Comparison of ENCODE assay signal across 6 cellular contexts in genomic region chr20:25855451-25856156, GRCh38.
DNase-seq lines count a peak whose midpoint lies in the region; FAIRE-seq and TF ChIP-seq lines count a peak whose summit lies in the region.
"Not testable (repeated sequence)": the region's sequence is repeated elsewhere in the genome, so short reads cannot be mapped to it uniquely, and the experiment has no call there.

No MANE protein-coding gene starts in this region.

- not testable (repeated sequence) for H3K79me2 ChIP-seq in endothelial cell of umbilical vein (ENCODE audit: control insufficient read depth, insufficient read depth, low read length)

- POLR2A ChIA-PET in endothelial cell of umbilical vein (lab: Charles Lee), result not testable (repeated sequence)

- DNase-seq in HTR-8/SVneo (ENCODE audit: insufficient read length, low spot score); activated T-helper 1 cell treated with anti-CD3 and anti-CD28 coated beads, Interleukin-12 subunit alpha, Interleukin-12 subunit beta, Interleukin-2, Interleukin-4 antibody, amounts not matched to agents 30 ng/mL and 10 ng/mL and 1 ng/mL, durations not matched to agents 14 hours and 24 hours and 36 hours (ENCODE audit: low spot score); endothelial cell of umbilical vein (ENCODE audit: low read depth, low spot score); immature natural killer cell: not testable (repeated sequence)
- DNase-seq in mesenteric fat pad (ENCODE audit: low spot score) (peak; percentile 53), posterior vena cava (ENCODE audit: low spot score) (peak; percentile 65)

- not testable (repeated sequence) for H3K36me3 Mint-ChIP-seq in activated T-helper 1 cell treated with anti-CD3 and anti-CD28 coated beads, Interleukin-12 subunit alpha, Interleukin-12 subunit beta, Interleukin-2, Interleukin-4 antibody, amounts not matched to agents 30 ng/mL and 10 ng/mL and 1 ng/mL, durations not matched to agents 14 hours and 24 hours and 36 hours (ENCODE audit: low read depth); immature natural killer cell

- not testable (repeated sequence) for H3K4me3 ChIP-seq in endothelial cell of umbilical vein (replicated peaks in 1 of 3; ENCODE audit: insufficient read depth in 1 of 3, low read depth in 1 of 3, low read length in 3 of 3)

- dilution Hi-C loops in endothelial cell of umbilical vein (cut with MboI; ENCODE audit: extremely low pct_ligation_motif_present, low sequenced_read_pairs), result not testable (repeated sequence)

- TF ChIP-seq POLR2A in endothelial cell of umbilical vein (IDR thresholded peaks at IDR 0.05; ENCODE audit: low read depth, low read length), result not testable (repeated sequence)

- H3K4me2 ChIP-seq in endothelial cell of umbilical vein (ENCODE audit: insufficient read depth, low read length), result not testable (repeated sequence)

- intact Hi-C loops in activated T-helper 1 cell treated with anti-CD3 and anti-CD28 coated beads, Interleukin-12 subunit alpha, Interleukin-12 subunit beta, Interleukin-2, Interleukin-4 antibody, amounts not matched to agents 30 ng/mL and 10 ng/mL and 1 ng/mL, durations not matched to agents 14 hours and 24 hours and 36 hours (cut with micrococcal nuclease); endothelial cell of umbilical vein (cut with micrococcal nuclease); posterior vena cava (cut with DNase I): not testable (repeated sequence)

- BruUV-seq in endothelial cell of umbilical vein (replicated peaks; lab: Mats Ljungman, UMichigan), result not testable (repeated sequence)

- H3K9ac ChIP-seq in endothelial cell of umbilical vein (replicated peaks; ENCODE audit: extremely low read depth, insufficient read depth, low read length), result not testable (repeated sequence)

- H3K4me1 ChIP-seq in endothelial cell of umbilical vein (ENCODE audit: control insufficient read depth, extremely low read depth, insufficient read depth, low read length), result not testable (repeated sequence)

- CTCF ChIA-PET in endothelial cell of umbilical vein (lab: Charles Lee), result not testable (repeated sequence)

- peaks cover 7 to 13% of the 10 kb centered on the region in 2 experiments for H3K27me3 ChIP-seq in endothelial cell of umbilical vein (ENCODE audit: control insufficient read depth in 2 of 2, insufficient read depth in 2 of 2, low read length in 2 of 2)

- FAIRE-seq in HTR-8/SVneo (lab: Jason Lieb, UNC) (peak; percentile 74), endothelial cell of umbilical vein (lab: Jason Lieb, UNC) (peak; percentile 60)

- H3K36me3 ChIP-seq in endothelial cell of umbilical vein (ENCODE audit: control insufficient read depth in 2 of 2, extremely low read depth in 1 of 2, insufficient read depth in 2 of 2, low read length in 2 of 2), result not testable (repeated sequence)

- H3K9me3 Mint-ChIP-seq in activated T-helper 1 cell treated with anti-CD3 and anti-CD28 coated beads, Interleukin-12 subunit alpha, Interleukin-12 subunit beta, Interleukin-2, Interleukin-4 antibody, amounts not matched to agents 30 ng/mL and 10 ng/mL and 1 ng/mL, durations not matched to agents 14 hours and 24 hours and 36 hours; immature natural killer cell: not testable (repeated sequence)

- H3K4me1 Mint-ChIP-seq in activated T-helper 1 cell treated with anti-CD3 and anti-CD28 coated beads, Interleukin-12 subunit alpha, Interleukin-12 subunit beta, Interleukin-2, Interleukin-4 antibody, amounts not matched to agents 30 ng/mL and 10 ng/mL and 1 ng/mL, durations not matched to agents 14 hours and 24 hours and 36 hours (ENCODE audit: low read depth), result peaks cover 48% of the 10 kb centered on the region
- peaks cover 56 to 57% of the 10 kb centered on the region in 2 donors for H3K4me1 Mint-ChIP-seq in immature natural killer cell

- not testable (repeated sequence) for TF ChIP-seq CTCF in endothelial cell of umbilical vein (IDR thresholded peaks at IDR 0.05; ENCODE audit: extremely low read depth in 1 of 2, insufficient read depth in 1 of 2, low read depth in 1 of 2, low read length in 2 of 2)

- not testable (repeated sequence) for H4K20me1 ChIP-seq in endothelial cell of umbilical vein (replicated peaks; ENCODE audit: control insufficient read depth, extremely low read depth, insufficient read depth, low read length)

- H3K9me3 ChIP-seq in endothelial cell of umbilical vein (replicated peaks; ENCODE audit: control insufficient read depth, insufficient read depth, low read length), result not testable (repeated sequence)

- not testable (repeated sequence) for H2AFZ ChIP-seq in endothelial cell of umbilical vein (ENCODE audit: low read depth, low read length)

- H3K4me3 Mint-ChIP-seq in activated T-helper 1 cell treated with anti-CD3 and anti-CD28 coated beads, Interleukin-12 subunit alpha, Interleukin-12 subunit beta, Interleukin-2, Interleukin-4 antibody, amounts not matched to agents 30 ng/mL and 10 ng/mL and 1 ng/mL, durations not matched to agents 14 hours and 24 hours and 36 hours, result peak overlapping the region; percentile 42
- H3K4me3 Mint-ChIP-seq in immature natural killer cell, result peak overlapping the region in 3 of 5 donors; percentile 9 to 46 (median 16)

- H3K9me1 ChIP-seq in endothelial cell of umbilical vein (replicated peaks; ENCODE audit: control insufficient read depth, extremely low read depth, insufficient read depth, low read length), result not testable (repeated sequence)

- peaks cover 28% of the 10 kb centered on the region for H3K27me3 Mint-ChIP-seq in activated T-helper 1 cell treated with anti-CD3 and anti-CD28 coated beads, Interleukin-12 subunit alpha, Interleukin-12 subunit beta, Interleukin-2, Interleukin-4 antibody, amounts not matched to agents 30 ng/mL and 10 ng/mL and 1 ng/mL, durations not matched to agents 14 hours and 24 hours and 36 hours (ENCODE audit: insufficient read depth)
- H3K27me3 Mint-ChIP-seq in immature natural killer cell (ENCODE audit: low read depth in 3 of 3), result peaks cover 15 to 21% (median 18%) of the 10 kb centered on the region in 3 donors

- H3K27ac Mint-ChIP-seq in activated T-helper 1 cell treated with anti-CD3 and anti-CD28 coated beads, Interleukin-12 subunit alpha, Interleukin-12 subunit beta, Interleukin-2, Interleukin-4 antibody, amounts not matched to agents 30 ng/mL and 10 ng/mL and 1 ng/mL, durations not matched to agents 14 hours and 24 hours and 36 hours; immature natural killer cell: not testable (repeated sequence)

- not testable (repeated sequence) for H3K27ac ChIP-seq in endothelial cell of umbilical vein (ENCODE audit: insufficient read depth, low read depth, low read length)
